34 cellular contexts compared by ENCODE assay signal in the genomic region with DNA sequence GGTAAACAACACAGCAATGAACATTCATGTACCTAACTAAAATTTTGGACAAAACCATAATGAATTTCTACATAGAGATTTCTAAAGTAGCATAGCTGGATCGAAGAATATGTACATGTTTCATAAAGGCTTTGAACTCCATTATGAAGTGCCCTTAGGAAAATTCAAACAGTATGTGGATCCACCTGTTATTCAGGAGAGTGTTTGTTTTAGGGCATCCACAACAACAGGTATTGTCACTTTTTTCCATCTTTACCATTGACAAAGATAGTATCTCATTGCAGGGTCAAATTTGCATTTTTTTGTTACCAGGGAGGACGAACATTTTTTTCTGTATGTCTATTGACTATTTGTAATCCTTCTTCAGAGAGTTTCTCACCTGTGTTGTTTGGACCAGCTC.
"Had no signal": no experiment of that assay in that cellular context is flagged by ENCODE, and none has a peak within 500 bp of the region (broad histone marks: within the 10 kb centered on the region; RNA-seq: fewer than 3 reads in every experiment).

No MANE protein-coding gene starts in this region.

- DNase-seq: Kasumi-1, MG63, MM.1S, MV-4-11, NCI-H1048, NCI-H1092, NCI-H1092 treated with DMSO at 0.1 percent for 48 hours, NCI-H1105, NCI-H1105 treated with DMSO at 0.1 percent for 48 hours, NCI-H1417, NCI-H1417 treated with DMSO at 0.1 percent for 48 hours, NCI-H1436, NCI-H1436 treated with DMSO at 0.1 percent for 48 hours, NCI-H146, NCI-H1694, NCI-H1694 treated with DMSO at 0.1 percent for 48 hours, NCI-H187, NCI-H187 treated with DMSO at 0.1 percent for 48 hours, NCI-H1930, NCI-H2029, NCI-H2029 treated with DMSO at 0.1 percent for 48 hours, NCI-H2081, NCI-H2081 treated with DMSO at 0.1 percent for 48 hours, NCI-H2107, NCI-H2171, NCI-H2171 treated with DMSO at 0.1 percent for 48 hours, NCI-H2227 treated with DMSO at 0.1 percent for 48 hours, NCI-H226, NCI-H345, NCI-H446, NCI-H446 treated with DMSO at 0.1 percent for 48 hours, NCI-H524, NCI-H524 treated with DMSO at 0.1 percent for 48 hours, NCI-H526 had no signal

- H3K9me3 ChIP-seq: MG63 had no signal

- H3K4me3 ChIP-seq: MG63 had no signal

- H3K36me3 ChIP-seq: MG63 had no signal
